Comparison of ENCODE assay signal across 8 cellular contexts in the genomic region with DNA sequence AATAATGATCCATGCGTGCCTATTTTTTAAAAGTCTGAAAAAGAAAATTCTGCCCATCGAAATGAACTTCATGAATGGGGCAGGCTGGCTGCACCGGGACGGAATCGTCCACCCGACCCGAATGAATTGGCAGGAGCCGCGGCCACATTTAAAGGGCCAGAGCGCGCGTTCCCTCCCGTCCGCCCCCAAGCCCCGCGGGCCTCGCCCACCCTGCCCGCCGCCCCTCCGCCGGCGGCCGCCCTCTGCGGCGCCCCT. TPM values are rescaled to one million over a fixed set of nuclear protein-coding genes. Genes with fewer than 3 reads are reported as not detected.
DNase-seq lines count a peak whose midpoint lies in the region; ATAC-seq and TF ChIP-seq lines count a peak whose summit lies in the region.

No MANE protein-coding gene starts in this region.

- no peaks in the 10 kb centered on the region for H3K4me1 ChIP-seq in aorta (ENCODE audit: control insufficient read depth in 1 of 2, insufficient read depth in 2 of 2, low read length in 2 of 2)
- H3K4me1 ChIP-seq in body of pancreas, result peaks cover 64% of the 10 kb centered on the region

- H3K9me3 ChIP-seq in aorta (ENCODE audit: control insufficient read depth, low read length), result no peaks in the 10 kb centered on the region
- H3K9me3 ChIP-seq in body of pancreas, result no peaks in the 10 kb centered on the region

- H3K36me3 ChIP-seq in aorta (ENCODE audit: control insufficient read depth in 1 of 2, insufficient read depth in 2 of 2, low read length in 1 of 2) (no peaks in the 10 kb centered on the region), body of pancreas (replicated peaks in 1 of 2; ENCODE audit: insufficient read depth in 1 of 2, low read depth in 2 of 2) (no peaks in the 10 kb centered on the region)

- H3K27me3 ChIP-seq in aorta (ENCODE audit: control insufficient read depth in 1 of 2, insufficient read depth in 2 of 2, low read length in 1 of 2) (no peaks in the 10 kb centered on the region), body of pancreas (peaks cover 0 to 60% of the 10 kb centered on the region in 2 donors)

- H3K4me1 Mint-ChIP-seq in activated naive CD8-positive, alpha-beta T cell treated with anti-CD3 and anti-CD28 coated beads, Interleukin-2, amount 10 ng/mL, durations not matched to agents 7 days and 5 days, result peaks cover 37% of the 10 kb centered on the region

- H3K4me3 ChIP-seq in aorta (ENCODE audit: low read length in 2 of 2), result peak overlapping the region; percentile 19 to 29
- H3K4me3 ChIP-seq in body of pancreas, result peak overlapping the region in 1 of 2 donors; percentile 20

- POLR2A ChIA-PET in activated naive CD8-positive, alpha-beta T cell treated with anti-CD3 and anti-CD28 coated beads, Interleukin-2, amount 10 ng/mL, durations not matched to agents 7 days and 5 days (lab: Charles Lee), result interaction anchor here (0.6 to 1.7 kb wide), 22 partner anchors 23 to 761 kb away, joined by 3 to 10 read pairs (median 3); partner anchors contain the start of genes ATP5F1C and KIN

- H3K9me3 Mint-ChIP-seq in activated naive CD8-positive, alpha-beta T cell treated with anti-CD3 and anti-CD28 coated beads, Interleukin-2, amount 10 ng/mL, durations not matched to agents 7 days and 5 days, result no peaks in the 10 kb centered on the region

- TF ChIP-seq CTCF in body of pancreas (IDR thresholded peaks at IDR 0.05), result no peak

- H3K27ac ChIP-seq in aorta (ENCODE audit: low read depth in 1 of 2, low read length in 2 of 2) (no peak overlapping the region), body of pancreas (no peak overlapping the region)

- 0 to 1% methylated on average over 24 to 25 of the region's 25 CpGs for WGBS in aorta, 2 donors
- WGBS in body of pancreas, 2 donors, result 0 to 1% methylated on average over 4 to 16 of the region's 25 CpGs

- no peak for DNase-seq in activated naive CD8-positive, alpha-beta T cell treated with anti-CD3 and anti-CD28 coated beads, Interleukin-2, amount 10 ng/mL, durations not matched to agents 7 days and 5 days
- DNase-seq in kidney tubule cell (ENCODE audit: low spot score) (peak; percentile 23), aorta (no peak), body of pancreas (no peak), foreskin melanocyte (no peak), Ammon's horn (ENCODE audit: low spot score) (no peak)

- H3K27me3 Mint-ChIP-seq in activated naive CD8-positive, alpha-beta T cell treated with anti-CD3 and anti-CD28 coated beads, Interleukin-2, amount 10 ng/mL, durations not matched to agents 7 days and 5 days, result peaks cover 23% of the 10 kb centered on the region

- no peak for TF ChIP-seq POLR2A in body of pancreas (IDR thresholded peaks at IDR 0.05)

- intact Hi-C loops in aorta (cut with DNase I) (no loop called here), body of pancreas (cut with DNase I) (no loop called here)

- peak; percentile 6 for ATAC-seq in GM19023 (IDR thresholded peaks at IDR 0.05; ENCODE audit: unreplicated experiment)
- ATAC-seq in HG02938 (IDR thresholded peaks at IDR 0.05; ENCODE audit: unreplicated experiment), result peak; percentile 6
- peak; percentile 3 for ATAC-seq in activated naive CD8-positive, alpha-beta T cell treated with anti-CD3 and anti-CD28 coated beads, Interleukin-2, amount 10 ng/mL, durations not matched to agents 7 days and 5 days (ENCODE audit: low read depth)
- ATAC-seq in aorta (ENCODE audit: low FRiP score), result no peak
- ATAC-seq in body of pancreas, result no peak

- H3K27ac Mint-ChIP-seq in activated naive CD8-positive, alpha-beta T cell treated with anti-CD3 and anti-CD28 coated beads, Interleukin-2, amount 10 ng/mL, durations not matched to agents 7 days and 5 days, result peak overlapping the region; percentile 96

- peaks cover 30% of the 10 kb centered on the region for H3K36me3 Mint-ChIP-seq in activated naive CD8-positive, alpha-beta T cell treated with anti-CD3 and anti-CD28 coated beads, Interleukin-2, amount 10 ng/mL, durations not matched to agents 7 days and 5 days

- peak overlapping the region; percentile 98 for H3K4me3 Mint-ChIP-seq in activated naive CD8-positive, alpha-beta T cell treated with anti-CD3 and anti-CD28 coated beads, Interleukin-2, amount 10 ng/mL, durations not matched to agents 7 days and 5 days

RNA-seq across cellular contexts. Expression of gene GATA3, which starts 0.3 kb away (rescaled TPM):
- total RNA-seq in activated naive CD8-positive, alpha-beta T cell treated with anti-CD3 and anti-CD28 coated beads, Interleukin-2, amount 10 ng/mL, durations not matched to agents 7 days and 5 days, result 10 to 100 TPM; 48.3 to 49.1 TPM
- 1 to 10 TPM in 1 of 2 donors, under 1 TPM in 1; 0.78 to 2.0 TPM for total RNA-seq in aorta
- 1 to 10 TPM in 1 of 2 donors, not detected in 1; 1.4 TPM for polyA plus RNA-seq in aorta
- under 1 TPM; 0.26 to 0.66 TPM for total RNA-seq in body of pancreas

Comparison
In these comparisons a context has a peak if more than half of its experiments do, and no peak if none do; other contexts are left out.
1. ATAC-seq: peak in GM19023 (single experiment), HG02938 (single experiment) and activated naive CD8-positive, alpha-beta T cell treated with anti-CD3 and anti-CD28 coated beads, Interleukin-2, amount 10 ng/mL, durations not matched to agents 7 days and 5 days (single experiment); none in aorta (single experiment) and body of pancreas (single experiment).
2. RNA of gene GATA3, which starts 0.3 kb away (total RNA-seq): 48.3 to 49.1 TPM in activated naive CD8-positive, alpha-beta T cell treated with anti-CD3 and anti-CD28 coated beads, Interleukin-2, amount 10 ng/mL, durations not matched to agents 7 days and 5 days; 0.78 to 2.0 TPM in aorta and 0.26 to 0.66 TPM in body of pancreas; every median in the first group is over 10 times any median in the second.